12 cellular contexts compared by ENCODE assay signal in genomic region chr1:178091986-178092745, GRCh38. TPM values are rescaled to one million over a fixed set of nuclear protein-coding genes. Genes with fewer than 3 reads are reported as not detected.
DNase-seq lines count a peak whose midpoint lies in the region; ATAC-seq, FAIRE-seq and TF ChIP-seq lines count a peak whose summit lies in the region.
"Had no signal": no experiment of that assay in that cellular context is flagged by ENCODE, and none has a peak within 500 bp of the region (broad histone marks: within the 10 kb centered on the region; RNA-seq: fewer than 3 reads in every experiment).

No MANE protein-coding gene starts in this region.

- peak overlapping the region; percentile 79 to 99 (median 93); a peak in 15 of 22 replicates for H3K4me2 ChIP-seq in BLaER1 treated with 17β-estradiol and CSF1 and Interleukin-3, amounts not matched to agents 10 nM and 100 nM
- H3K4me2 ChIP-seq in H1 (ENCODE audit: insufficient read depth in 1 of 2, low read depth in 2 of 2, low read length in 2 of 2): peak overlapping the region; percentile 76 to 95; a peak in 2 of 4 replicates

- FAIRE-seq in H1 (lab: Jason Lieb, UNC): no peak

- peaks cover 4 to 48% (median 17%) of the 10 kb centered on the region in 11 donors for H3K9me3 Mint-ChIP-seq in naive thymus-derived CD4-positive, alpha-beta T cell
- peaks cover 3% of the 10 kb centered on the region for H3K9me3 Mint-ChIP-seq in activated CD4-positive, alpha-beta T cell treated with anti-CD3 and anti-CD28 coated beads, Interleukin-2, amount 10 ng/mL, durations not matched to agents 7 days and 5 days
- H3K9me3 Mint-ChIP-seq in activated T-cell treated with anti-CD3 and anti-CD28 coated beads, Interleukin-2, amount 50 U/mL, for 24 hours: peaks cover 6% of the 10 kb centered on the region

- H3K9ac ChIP-seq in BLaER1 treated with 17β-estradiol and CSF1 and Interleukin-3, amounts not matched to agents 10 nM and 100 nM: no peak overlapping the region
- H3K9ac ChIP-seq in H1 (replicated peaks in 1 of 4; ENCODE audit: extremely low read depth in 1 of 4, low read depth in 3 of 4, low read length in 3 of 4): no peak overlapping the region

- no peak overlapping the region for H3K27ac ChIP-seq in BLaER1 treated with 17β-estradiol and CSF1 and Interleukin-3, amounts not matched to agents 10 nM and 100 nM
- no peak overlapping the region for H3K27ac ChIP-seq in H1 (ENCODE audit: low read depth, low read length)
- H3K27ac ChIP-seq in naive thymus-derived CD4-positive, alpha-beta T cell (ENCODE audit: low read depth, low read length): no peak overlapping the region

- H3K79me1 ChIP-seq in H1 (ENCODE audit: low read depth, low read length): peaks cover 3% of the 10 kb centered on the region; the same call in 1 of the 2 replicates

- H3K56ac ChIP-seq in H1 (replicated peaks; ENCODE audit: insufficient read length, low read depth, low read length): no peak overlapping the region

- no peak overlapping the region for H3K18ac ChIP-seq in H1 (ENCODE audit: extremely low read depth, low read length)

- peaks cover 44 to 79% (median 68%) of the 10 kb centered on the region in 5 donors for H3K27me3 Mint-ChIP-seq in naive thymus-derived CD4-positive, alpha-beta T cell
- peaks cover 45% of the 10 kb centered on the region for H3K27me3 Mint-ChIP-seq in activated CD4-positive, alpha-beta T cell treated with anti-CD3 and anti-CD28 coated beads, Interleukin-2, amount 10 ng/mL, durations not matched to agents 7 days and 5 days
- peaks cover 75% of the 10 kb centered on the region for H3K27me3 Mint-ChIP-seq in activated T-cell treated with anti-CD3 and anti-CD28 coated beads, Interleukin-2, amount 50 U/mL, for 24 hours

- peaks cover 0 to 21% (median 0%) of the 10 kb centered on the region in 11 experiments; a peak in 5 of 22 replicates for H4K20me1 ChIP-seq in BLaER1 treated with 17β-estradiol and CSF1 and Interleukin-3, amounts not matched to agents 10 nM and 100 nM
- H4K20me1 ChIP-seq in H1 (replicated peaks in 1 of 2; ENCODE audit: control insufficient read depth in 1 of 2, insufficient read depth in 2 of 2, low read length in 2 of 2): peaks cover 5% of the 10 kb centered on the region in 2 experiments

- H3K4me3 ChIP-seq in BLaER1 treated with 17β-estradiol and CSF1 and Interleukin-3, amounts not matched to agents 10 nM and 100 nM: peak overlapping the region in 2 of 10 experiments; percentile 93 to 94; a peak in 2 of 20 replicates
- peak overlapping the region; percentile 91 for H3K4me3 ChIP-seq in MG63
- peak overlapping the region in 1 of 4 experiments; percentile 82; a peak in 2 of 8 replicates for H3K4me3 ChIP-seq in H1 (ENCODE audit: extremely low read depth in 1 of 4, insufficient read depth in 2 of 4, low read depth in 3 of 4, low read length in 4 of 4)
- H3K4me3 ChIP-seq in naive thymus-derived CD4-positive, alpha-beta T cell (ENCODE audit: low read length): no peak overlapping the region

- TF ChIP-seq POLR2A in H1 (IDR thresholded peaks at IDR 0.05; ENCODE audit: control extremely low read depth in 1 of 2, low read depth in 2 of 2, low read length in 2 of 2): no peak

- no peak overlapping the region for H2AFZ ChIP-seq in H1 (ENCODE audit: low read length)

- intact Hi-C loops in naive thymus-derived CD4-positive, alpha-beta T cell (cut with micrococcal nuclease): no loop called here

- no peak overlapping the region for H4K91ac ChIP-seq in H1 (replicated peaks; ENCODE audit: insufficient read length, low read length)

- peaks cover 8 to 26% (median 19%) of the 10 kb centered on the region in 7 donors for H3K4me1 Mint-ChIP-seq in naive thymus-derived CD4-positive, alpha-beta T cell
- H3K4me1 Mint-ChIP-seq in activated CD4-positive, alpha-beta T cell treated with anti-CD3 and anti-CD28 coated beads, Interleukin-2, amount 10 ng/mL, durations not matched to agents 7 days and 5 days: peaks cover 10% of the 10 kb centered on the region
- H3K4me1 Mint-ChIP-seq in activated T-cell treated with anti-CD3 and anti-CD28 coated beads, Interleukin-2, amount 50 U/mL, for 24 hours (ENCODE audit: low read depth): peaks cover 17% of the 10 kb centered on the region

- H3K14ac ChIP-seq in H1 (ENCODE audit: insufficient read length): no peak overlapping the region

- peaks cover 0 to 7% (median 5%) of the 10 kb centered on the region in 5 donors for H3K36me3 Mint-ChIP-seq in naive thymus-derived CD4-positive, alpha-beta T cell
- peaks cover 4% of the 10 kb centered on the region for H3K36me3 Mint-ChIP-seq in activated CD4-positive, alpha-beta T cell treated with anti-CD3 and anti-CD28 coated beads, Interleukin-2, amount 10 ng/mL, durations not matched to agents 7 days and 5 days (ENCODE audit: low read depth)
- H3K36me3 Mint-ChIP-seq in activated T-cell treated with anti-CD3 and anti-CD28 coated beads, Interleukin-2, amount 50 U/mL, for 24 hours (ENCODE audit: low read depth): no peaks in the 10 kb centered on the region

- H3K4me1 ChIP-seq in BLaER1 treated with 17β-estradiol and CSF1 and Interleukin-3, amounts not matched to agents 10 nM and 100 nM: peaks cover 13 to 35% (median 15%) of the 10 kb centered on the region in 10 experiments; a peak in 19 of 20 replicates
- H3K4me1 ChIP-seq in H1 (replicated peaks in 1 of 4; ENCODE audit: control insufficient read depth in 3 of 4, insufficient read depth in 4 of 4, low read length in 3 of 4): peaks cover 0 to 8% (median 5%) of the 10 kb centered on the region in 4 experiments; a peak in 4 of 7 replicates
- H3K4me1 ChIP-seq in naive thymus-derived CD4-positive, alpha-beta T cell (ENCODE audit: control insufficient read depth in 2 of 2, insufficient read depth in 2 of 2, low read length in 2 of 2): no peaks in the 10 kb centered on the region

- H3K27me3 ChIP-seq in BLaER1 treated with 17β-estradiol and CSF1 and Interleukin-3, amounts not matched to agents 10 nM and 100 nM: peaks cover 18 to 27% (median 25%) of the 10 kb centered on the region in 11 experiments
- H3K27me3 ChIP-seq in MG63: no peaks in the 10 kb centered on the region
- H3K27me3 ChIP-seq in H1 (replicated peaks in 1 of 4; ENCODE audit: control insufficient read depth in 3 of 4, extremely low read depth in 1 of 4, insufficient read depth in 3 of 4, low read length in 3 of 4): no peaks in the 10 kb centered on the region
- peaks cover 0 to 17% of the 10 kb centered on the region in 2 donors for H3K27me3 ChIP-seq in naive thymus-derived CD4-positive, alpha-beta T cell (ENCODE audit: control insufficient read depth in 2 of 2, insufficient read depth in 2 of 2, low read length in 2 of 2)
- H3K27me3 ChIP-seq: ovary, thyroid gland had no signal

- DNase-seq in MG63: peak; percentile 29
- no peak for DNase-seq in H1 (ENCODE audit: low read depth in 1 of 2, low spot score in 2 of 2)
- DNase-seq in naive thymus-derived CD4-positive, alpha-beta T cell: no peak
- DNase-seq in activated CD4-positive, alpha-beta T cell treated with anti-CD3 and anti-CD28 coated beads, Interleukin-2, amount 10 ng/mL, durations not matched to agents 7 days and 5 days: no peak
- no peak for DNase-seq in cerebellar cortex (ENCODE audit: low spot score)
- no peak for DNase-seq in activated T-cell treated with anti-CD3 and anti-CD28 coated beads, Interleukin-2, amount 50 U/mL, for 24 hours
- DNase-seq: NCI-H1048 had no signal

- H3K36me3 ChIP-seq in BLaER1 treated with 17β-estradiol and CSF1 and Interleukin-3, amounts not matched to agents 10 nM and 100 nM: no peaks in the 10 kb centered on the region
- H3K36me3 ChIP-seq in MG63: no peaks in the 10 kb centered on the region
- no peaks in the 10 kb centered on the region for H3K36me3 ChIP-seq in H1 (ENCODE audit: control insufficient read depth in 2 of 4, insufficient read depth in 4 of 4, low read length in 3 of 4)
- H3K36me3 ChIP-seq in naive thymus-derived CD4-positive, alpha-beta T cell (ENCODE audit: control insufficient read depth in 2 of 3, insufficient read depth in 3 of 3, low read length in 3 of 3): no peaks in the 10 kb centered on the region
- H3K36me3 ChIP-seq: ovary, thyroid gland had no signal

- H3K23me2 ChIP-seq in H1 (ENCODE audit: low read depth, low read length): peaks cover 8% of the 10 kb centered on the region; the same call in 1 of the 2 replicates

- no peak overlapping the region for H3K27ac Mint-ChIP-seq in naive thymus-derived CD4-positive, alpha-beta T cell
- H3K27ac Mint-ChIP-seq in activated CD4-positive, alpha-beta T cell treated with anti-CD3 and anti-CD28 coated beads, Interleukin-2, amount 10 ng/mL, durations not matched to agents 7 days and 5 days: no peak overlapping the region
- H3K27ac Mint-ChIP-seq in activated T-cell treated with anti-CD3 and anti-CD28 coated beads, Interleukin-2, amount 50 U/mL, for 24 hours: no peak overlapping the region
- H3K27ac Mint-ChIP-seq: T-helper 1 cell treated with Interleukin-12 subunit alpha and Interleukin-12 subunit beta and Interleukin-4 antibody, amounts not matched to agents 30 μg/mL and 1 μg/mL, for 36 hours had no signal

- H3K4ac ChIP-seq in H1 (replicated peaks; ENCODE audit: insufficient read length, low read depth, low read length): no peak overlapping the region

- H3K23ac ChIP-seq in H1 (ENCODE audit: insufficient read length): no peak overlapping the region

- H3K9me3 ChIP-seq in BLaER1 treated with 17β-estradiol and CSF1 and Interleukin-3, amounts not matched to agents 10 nM and 100 nM (replicated peaks in 1 of 11): no peaks in the 10 kb centered on the region
- H3K9me3 ChIP-seq in MG63 (no peaks in the 10 kb centered on the region), H1 (ENCODE audit: insufficient read depth in 2 of 2, low read depth in 1 of 2, low read length in 1 of 2) (no peaks in the 10 kb centered on the region)
- no peaks in the 10 kb centered on the region for H3K9me3 ChIP-seq in naive thymus-derived CD4-positive, alpha-beta T cell (ENCODE audit: control insufficient read depth in 2 of 3, low read length in 3 of 3)
- H3K9me3 ChIP-seq: ovary, thyroid gland had no signal

- no peak overlapping the region for H2AK5ac ChIP-seq in H1 (ENCODE audit: low read depth, low read length)

- H2BK12ac ChIP-seq in H1 (ENCODE audit: low read depth, low read length): no peak overlapping the region

- H4K8ac ChIP-seq in H1 (ENCODE audit: extremely low read depth, insufficient read depth, low read length): no peak overlapping the region

- no peak for TF ChIP-seq EP300 in H1 (IDR thresholded peaks at IDR 0.05; ENCODE audit: borderline replicate concordance in 1 of 2, low read depth in 2 of 2, low read length in 2 of 2)

- no peak overlapping the region for H2BK20ac ChIP-seq in H1 (ENCODE audit: low read length)

- H3K79me2 ChIP-seq in H1 (ENCODE audit: control insufficient read depth in 1 of 2, insufficient read depth in 2 of 2, low read length in 2 of 2): peaks cover 3 to 28% of the 10 kb centered on the region in 2 experiments; a peak in 3 of 4 replicates

- no peak for TF ChIP-seq RAD21 in H1 (IDR thresholded peaks at IDR 0.05 in 1 of 2, conservative IDR thresholded peaks at IDR 0.05 in 1 of 2; ENCODE audit: low read depth in 2 of 2, low read length in 2 of 2)

- no peak overlapping the region for H2BK15ac ChIP-seq in H1 (ENCODE audit: low read length)

- no peak for TF ChIP-seq CTCF in H1 (IDR thresholded peaks at IDR 0.05; ENCODE audit: control extremely low read depth in 1 of 3, insufficient read depth in 1 of 3, low read depth in 1 of 3, low read length in 3 of 3)

- no peak overlapping the region for H2BK5ac ChIP-seq in H1 (ENCODE audit: low read depth, low read length)

- no peak overlapping the region for H4K5ac ChIP-seq in H1 (ENCODE audit: insufficient read length, low read depth, low read length)

- 95% methylated on average over 3 of the region's 3 CpGs; no CpG with 5 or more reads in 1 of the 2 experiments for WGBS in H1 (ENCODE audit: extremely low coverage in 1 of 2, insufficient coverage in 1 of 2, insufficient read length in 1 of 2, insufficient replicate concordance in 2 of 2, low coverage in 1 of 2, low lambda C conversion rate in 2 of 2, missing lambda C conversion rate in 1 of 2), 2 experiments

- CTCF ChIA-PET in H1 (lab: Charles Lee; ENCODE audit: partially characterized antibody): interaction anchor here (0.6 to 4.4 kb wide), 8 partner anchors 10 to 737 kb away, joined by 3 to 20 read pairs (median 4); no protein-coding TSS in a partner anchor
- CTCF ChIA-PET in naive thymus-derived CD4-positive, alpha-beta T cell (lab: Charles Lee): no interaction called here
- CTCF ChIA-PET in activated CD4-positive, alpha-beta T cell treated with anti-CD3 and anti-CD28 coated beads, Interleukin-2, amount 10 ng/mL, durations not matched to agents 7 days and 5 days (lab: Charles Lee): interaction anchor here (0.7 kb wide), 1 partner anchor 1036 kb away, joined by 4 read pairs; no protein-coding TSS in a partner anchor

- H3K4me3 Mint-ChIP-seq in naive thymus-derived CD4-positive, alpha-beta T cell: peak overlapping the region in 8 of 10 donors; percentile 8 to 84 (median 75)
- H3K4me3 Mint-ChIP-seq in activated CD4-positive, alpha-beta T cell treated with anti-CD3 and anti-CD28 coated beads, Interleukin-2, amount 10 ng/mL, durations not matched to agents 7 days and 5 days: no peak overlapping the region
- no peak overlapping the region for H3K4me3 Mint-ChIP-seq in activated T-cell treated with anti-CD3 and anti-CD28 coated beads, Interleukin-2, amount 50 U/mL, for 24 hours

- POLR2A ChIA-PET in H1 (lab: Charles Lee; ENCODE audit: partially characterized antibody): interaction anchor here (0.6 kb wide), 1 partner anchor 27 kb away, joined by 3 read pairs; no protein-coding TSS in a partner anchor
- POLR2A ChIA-PET in naive thymus-derived CD4-positive, alpha-beta T cell (lab: Charles Lee): no interaction called here
- POLR2A ChIA-PET in activated CD4-positive, alpha-beta T cell treated with anti-CD3 and anti-CD28 coated beads, Interleukin-2, amount 10 ng/mL, durations not matched to agents 7 days and 5 days (lab: Charles Lee): no interaction called here

- no peak overlapping the region for H2BK120ac ChIP-seq in H1 (replicated peaks; ENCODE audit: low read depth, low read length)

- no peak for ATAC-seq in naive thymus-derived CD4-positive, alpha-beta T cell
- ATAC-seq in HG03378 (IDR thresholded peaks at IDR 0.05; ENCODE audit: unreplicated experiment): no peak

RNA-seq across cellular contexts. Expression of gene RASAL2, which starts 1.7 kb away (rescaled TPM):
- 17.4 and 18.5 TPM in 2 replicates for total RNA-seq in MG63 (2014; rRNA removed; shearing (Covaris generic); ENCODE audit: low replicate concordance)
- total RNA-seq in H1 (2021; fragmentation: NEBNext Ultra II Directional; extraction: Animal tissue kit (Norgen Biotek cat#: 25700)): 31.2 and 32.5 TPM in 2 replicates
- polyA plus RNA-seq in H1 (2011; rRNA removed): 15.9 and 18.3 TPM in 2 replicates
- 22.8 TPM for polyA plus RNA-seq in H1 (2011; cell fraction: cytosol; rRNA removed)
- polyA plus RNA-seq in H1 (2011; cell fraction: nucleus; rRNA removed): 49.7 TPM
- polyA plus RNA-seq in H1 (2012, experiment 1 of 2): 11.0 to 15.3 TPM (median 14.4 TPM) in 4 replicates
- polyA plus RNA-seq in H1 (2012, experiment 2 of 2): 0.58 TPM
- 18.8 TPM for polyA plus RNA-seq in H1 (2013, experiment 1 of 2)
- 16.6 TPM for polyA plus RNA-seq in H1 (2013, experiment 2 of 2)
- 85.6 and 86.2 TPM in 2 replicates for polyA minus RNA-seq in H1 (2011; rRNA and poly(A)+ RNA removed)
- polyA minus RNA-seq in H1 (2011; cell fraction: cytosol; rRNA and poly(A)+ RNA removed): 36.5 TPM
- 128 TPM for polyA minus RNA-seq in H1 (2011; cell fraction: nucleus; rRNA and poly(A)+ RNA removed)
- total RNA-seq in naive thymus-derived CD4-positive, alpha-beta T cell: under 1 TPM in 4 of 5 experiments, not detected in 1; 0.11 to 0.69 (median 0.15) TPM
- not detected for polyA plus RNA-seq in naive thymus-derived CD4-positive, alpha-beta T cell
- total RNA-seq in activated CD4-positive, alpha-beta T cell treated with anti-CD3 and anti-CD28 coated beads, Interleukin-2, amount 10 ng/mL, durations not matched to agents 7 days and 5 days: not detected

Comparison
In these comparisons a context has a peak if more than half of its experiments do, and no peak if none do; other contexts are left out.
1. H3K4me3 Mint-ChIP-seq: peak in naive thymus-derived CD4-positive, alpha-beta T cell (8 of 10); none in activated CD4-positive, alpha-beta T cell treated with anti-CD3 and anti-CD28 coated beads, Interleukin-2, amount 10 ng/mL, durations not matched to agents 7 days and 5 days (single experiment) and activated T-cell treated with anti-CD3 and anti-CD28 coated beads, Interleukin-2, amount 50 U/mL, for 24 hours (single experiment).
2. RNA of gene RASAL2, which starts 1.7 kb away (total RNA-seq): 31.2 to 32.5 TPM in H1 and 17.4 to 18.5 TPM in MG63; 0.11 to 0.69 TPM in naive thymus-derived CD4-positive, alpha-beta T cell and not detected in activated CD4-positive, alpha-beta T cell treated with anti-CD3 and anti-CD28 coated beads, Interleukin-2, amount 10 ng/mL, durations not matched to agents 7 days and 5 days; every median in the first group is over 10 times any median in the second.